In the genomic region with DNA sequence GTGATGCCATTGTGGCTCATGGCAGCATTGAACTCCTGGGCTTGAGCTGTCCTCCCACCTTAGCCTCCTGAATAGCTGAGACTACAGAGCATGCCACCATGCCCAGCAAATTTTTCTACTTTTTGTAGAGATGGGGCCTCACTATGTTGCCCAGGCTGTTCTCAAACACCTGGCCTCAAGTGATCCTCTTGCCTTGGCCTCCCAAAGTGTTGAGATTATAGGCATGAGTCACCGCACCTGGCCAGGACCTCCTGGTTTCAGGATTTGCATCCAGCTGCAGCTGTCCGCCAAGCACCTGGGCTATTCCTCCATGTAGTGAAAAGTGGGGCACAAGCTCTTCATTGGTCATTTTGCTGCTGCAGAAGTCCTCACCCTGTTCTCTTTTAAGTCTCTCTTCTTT, we compare ENCODE assay signal across 22 cellular contexts.
"Had no signal": no experiment of that assay in that cellular context is flagged by ENCODE, and none has a peak within 500 bp of the region (broad histone marks: within the 10 kb centered on the region; RNA-seq: fewer than 3 reads in every experiment).

No MANE protein-coding gene starts in this region.

- H3K27ac Mint-ChIP-seq: mesothelial cell of epicardium had no signal

- H3K27ac ChIP-seq: coronary artery, dorsolateral prefrontal cortex, gastrocnemius medialis, heart right ventricle, lower lobe of right lung had no signal

- H3K36me3 Mint-ChIP-seq: mesothelial cell of epicardium, naive B cell had no signal

- H3K4me3 Mint-ChIP-seq: mesothelial cell of epicardium, naive B cell had no signal

- H3K9me3 ChIP-seq: esophagus squamous epithelium, gastrocnemius medialis, heart right ventricle, left lung, lower lobe of right lung, mucosa of descending colon had no signal

- H3K36me3 ChIP-seq: esophagus squamous epithelium, gastrocnemius medialis, heart right ventricle, left lung, lower lobe of right lung had no signal

- H3K4me1 Mint-ChIP-seq: mesothelial cell of epicardium, naive B cell had no signal

- FAIRE-seq: colon, islet of Langerhans had no signal

- H3K4me1 ChIP-seq: gastrocnemius medialis, lower lobe of right lung had no signal

- DNase-seq: dorsolateral prefrontal cortex; effector CD4-positive, alpha-beta T cell; effector memory CD4-positive, alpha-beta T cell; esophagus squamous epithelium; foreskin fibroblast; foreskin melanocyte; gastrocnemius medialis; glutamatergic neuron; head of caudate nucleus; heart right ventricle; hippocampal formation; left cardiac atrium; left lung; left ventricle myocardium superior; lower lobe of right lung; mesenchymal stem cell; mucosa of descending colon; naive B cell had no signal

- H3K9me3 Mint-ChIP-seq: mesothelial cell of epicardium had no signal

- H3K4me3 ChIP-seq: coronary artery, dorsolateral prefrontal cortex, esophagus squamous epithelium, gastrocnemius medialis, heart right ventricle, left lung, lower lobe of right lung, mucosa of descending colon had no signal

- ATAC-seq: gastrocnemius medialis, heart right ventricle, left cardiac atrium, left lung, left ventricle myocardium superior, lower lobe of right lung, mucosa of descending colon had no signal

- H3K27me3 ChIP-seq: esophagus squamous epithelium, gastrocnemius medialis, left lung had no signal
